8 cellular contexts compared by ENCODE assay signal in the genomic region with DNA sequence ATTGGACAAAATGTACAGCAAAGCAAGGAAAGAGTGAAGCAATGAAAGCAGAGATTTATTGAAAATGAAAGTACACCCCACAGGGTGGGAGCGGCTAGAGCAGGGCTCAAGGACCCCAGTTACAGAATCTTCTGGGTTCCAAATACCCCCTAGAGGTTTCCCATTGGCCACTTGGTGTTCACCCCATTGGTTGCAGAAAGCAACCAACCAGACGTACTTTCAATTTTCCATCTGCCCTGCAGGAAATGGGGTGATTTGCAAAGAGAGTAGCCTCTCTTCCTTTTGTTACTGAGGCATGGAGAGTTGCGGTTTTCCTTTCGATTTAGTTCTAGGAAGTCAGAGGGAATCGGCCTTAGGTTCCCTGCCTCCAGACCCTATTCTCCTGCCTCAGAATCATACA. TPM values are rescaled to one million over a fixed set of nuclear protein-coding genes. Genes with fewer than 3 reads are reported as not detected.
DNase-seq lines count a peak whose midpoint lies in the region; ATAC-seq, FAIRE-seq and TF ChIP-seq lines count a peak whose summit lies in the region.

No MANE protein-coding gene starts in this region.

- no peaks in the 10 kb centered on the region for H4K20me1 ChIP-seq in PC-3 (ENCODE audit: low read length)

- H3K79me2 ChIP-seq in PC-3 (ENCODE audit: low read length) = peaks cover 40% of the 10 kb centered on the region

- no peak overlapping the region for H2AFZ ChIP-seq in PC-3 (ENCODE audit: low read length)

- H3K4me2 ChIP-seq in PC-3 (ENCODE audit: low read length) = peak overlapping the region; percentile 96

- BruUV-seq in PC-3 (replicated peaks; lab: Mats Ljungman, UMichigan) = no TSS peak

- no peak for ATAC-seq in PC-3

- peaks cover 37% of the 10 kb centered on the region for H3K36me3 Mint-ChIP-seq in activated CD4-positive, alpha-beta T cell treated with anti-CD3 and anti-CD28 coated beads, Interleukin-2, amount 10 ng/mL, durations not matched to agents 24 days and 14 days (ENCODE audit: low read depth)

- H3K9ac ChIP-seq in PC-3 (ENCODE audit: low read length) = no peak overlapping the region; the same call in 1 of the 2 replicates
- peak overlapping the region; percentile 31 to 63 for H3K9ac ChIP-seq in duodenal mucosa (ENCODE audit: low read depth in 1 of 2, low read length in 2 of 2)

- no peaks in the 10 kb centered on the region for H3K9me2 ChIP-seq in PC-3 (replicated peaks; ENCODE audit: low read length)

- CTCF ChIA-PET in PC-3 (lab: Charles Lee) = interaction anchor here (0.7 kb wide), 1 partner anchor 24 kb away, joined by 3 read pairs; no protein-coding TSS in a partner anchor

- FAIRE-seq in HTR-8/SVneo (lab: Jason Lieb, UNC) (no peak), H54 (lab: Jason Lieb, UNC) (no peak), D721Med (lab: Jason Lieb, UNC) (no peak)

- TF ChIP-seq CTCF in PC-3 (conservative IDR thresholded peaks at IDR 0.05; ENCODE audit: low read depth, low read length) (no peak), neutrophil (IDR thresholded peaks at IDR 0.05) (no peak), D721Med (IDR thresholded peaks at IDR 0.05; ENCODE audit: insufficient read depth, missing control alignments) (no peak)

- peak overlapping the region; percentile 99 for H3K4me3 Mint-ChIP-seq in activated CD4-positive, alpha-beta T cell treated with anti-CD3 and anti-CD28 coated beads, Interleukin-2, amount 10 ng/mL, durations not matched to agents 24 days and 14 days

- H3K27ac ChIP-seq in PC-3 (ENCODE audit: low read length) (no peak overlapping the region), duodenal mucosa (ENCODE audit: low read depth, low read length) (peak overlapping the region; percentile 47), neutrophil (peak overlapping the region; percentile 91)

- no peaks in the 10 kb centered on the region for H3K27me3 Mint-ChIP-seq in activated CD4-positive, alpha-beta T cell treated with anti-CD3 and anti-CD28 coated beads, Interleukin-2, amount 10 ng/mL, durations not matched to agents 24 days and 14 days

- H3K36me3 ChIP-seq in PC-3 (ENCODE audit: low read depth, low read length) = 0 out of 2 replicates have a peak, but pooled peaks cover 3% of the 10 kb centered on the region
- peaks cover 0 to 22% of the 10 kb centered on the region in 2 donors for H3K36me3 ChIP-seq in duodenal mucosa (ENCODE audit: control insufficient read depth in 1 of 2, insufficient read depth in 2 of 2, low read length in 2 of 2)
- H3K36me3 ChIP-seq in neutrophil = peaks cover 18% of the 10 kb centered on the region

- no peak for TF ChIP-seq POLR2A in H54 (IDR thresholded peaks at IDR 0.05; ENCODE audit: low read depth, low read length)

- POLR2A ChIA-PET in PC-3 (lab: Charles Lee; ENCODE audit: unreplicated experiment) = no interaction called here

- peak; percentile 88 for DNase-seq in activated CD4-positive, alpha-beta T cell treated with anti-CD3 and anti-CD28 coated beads, Interleukin-2, amount 10 ng/mL, durations not matched to agents 24 days and 14 days
- no peak for DNase-seq in activated CD4-positive, alpha-beta T cell treated with anti-CD3 and anti-CD28 coated beads for 48 hours
- DNase-seq in PC-3 (no peak), HTR-8/SVneo (ENCODE audit: insufficient read length, low spot score) (no peak), H54 (ENCODE audit: insufficient read length, low spot score) (no peak), D721Med (ENCODE audit: insufficient read length, low spot score) (no peak)

- no peaks in the 10 kb centered on the region for H3F3A ChIP-seq in PC-3 (ENCODE audit: low read length, unreplicated experiment)

- no peaks in the 10 kb centered on the region for H3K9me3 ChIP-seq in PC-3 (ENCODE audit: low read length)
- H3K9me3 ChIP-seq in duodenal mucosa (ENCODE audit: control insufficient read depth in 1 of 2, low read length in 2 of 2) = no peaks in the 10 kb centered on the region
- no peaks in the 10 kb centered on the region for H3K9me3 ChIP-seq in neutrophil

- H3K4me1 ChIP-seq in PC-3 (ENCODE audit: insufficient read depth, low read length) = peaks cover 28% of the 10 kb centered on the region
- peaks cover 43 to 53% of the 10 kb centered on the region in 2 donors for H3K4me1 ChIP-seq in duodenal mucosa (ENCODE audit: control insufficient read depth in 1 of 2, insufficient read depth in 2 of 2, low read length in 2 of 2)
- H3K4me1 ChIP-seq in neutrophil (ENCODE audit: control insufficient read depth in 1 of 2, insufficient read depth in 1 of 2, low read depth in 1 of 2, low read length in 1 of 2) = peaks cover 54 to 56% of the 10 kb centered on the region in 2 experiments

- H3K27me3 ChIP-seq in PC-3 (ENCODE audit: low read length) = no peaks in the 10 kb centered on the region
- H3K27me3 ChIP-seq in duodenal mucosa (ENCODE audit: control insufficient read depth in 1 of 2, insufficient read depth in 2 of 2, low read length in 2 of 2) = no peaks in the 10 kb centered on the region
- no peaks in the 10 kb centered on the region for H3K27me3 ChIP-seq in neutrophil

- H3K9me3 Mint-ChIP-seq in activated CD4-positive, alpha-beta T cell treated with anti-CD3 and anti-CD28 coated beads, Interleukin-2, amount 10 ng/mL, durations not matched to agents 24 days and 14 days = no peaks in the 10 kb centered on the region

- H3K4me3 ChIP-seq in PC-3 (ENCODE audit: low read length) = peak overlapping the region; percentile 84; the same call in 1 of the 2 replicates
- peak overlapping the region; percentile 63 to 92 for H3K4me3 ChIP-seq in duodenal mucosa (ENCODE audit: low read depth in 1 of 2, low read length in 2 of 2)
- H3K4me3 ChIP-seq in neutrophil (ENCODE audit: low read depth in 1 of 2, low read length in 1 of 2) = peak overlapping the region; percentile 54 to 55

- peaks cover 53% of the 10 kb centered on the region for H3K4me1 Mint-ChIP-seq in activated CD4-positive, alpha-beta T cell treated with anti-CD3 and anti-CD28 coated beads, Interleukin-2, amount 10 ng/mL, durations not matched to agents 24 days and 14 days

- peak overlapping the region; percentile 94 for H3K27ac Mint-ChIP-seq in activated CD4-positive, alpha-beta T cell treated with anti-CD3 and anti-CD28 coated beads, Interleukin-2, amount 10 ng/mL, durations not matched to agents 24 days and 14 days

- intact Hi-C loops in activated CD4-positive, alpha-beta T cell treated with anti-CD3 and anti-CD28 coated beads, Interleukin-2, amount 10 ng/mL, durations not matched to agents 24 days and 14 days (cut with micrococcal nuclease) = loop anchor here (10.0 kb wide), 3 partner anchors 548 to 1882 kb away; partner anchors contain the start of genes ARID3B, MYO9A, SENP8 and SIN3A
- intact Hi-C loops in PC-3 (cut with micrococcal nuclease) = no loop called here

RNA-seq across cellular contexts. Expression of gene PML, which starts 2.4 kb away (rescaled TPM):
- 61.3 and 64.2 TPM in 2 replicates for total RNA-seq in activated CD4-positive, alpha-beta T cell treated with anti-CD3 and anti-CD28 coated beads, Interleukin-2, amount 10 ng/mL, durations not matched to agents 24 days and 14 days
- total RNA-seq in PC-3 (2014; rRNA removed) = 18.7 and 41.0 TPM in 2 replicates

RNA-seq across cellular contexts. Expression of gene STOML1, which starts 4.8 kb away (rescaled TPM):
- total RNA-seq in activated CD4-positive, alpha-beta T cell treated with anti-CD3 and anti-CD28 coated beads, Interleukin-2, amount 10 ng/mL, durations not matched to agents 24 days and 14 days = 10.3 and 10.6 TPM in 2 replicates
- total RNA-seq in PC-3 (2014; rRNA removed) = 10.1 and 12.0 TPM in 2 replicates
